Comparison of ENCODE assay signal across 17 cellular contexts in the genomic region with DNA sequence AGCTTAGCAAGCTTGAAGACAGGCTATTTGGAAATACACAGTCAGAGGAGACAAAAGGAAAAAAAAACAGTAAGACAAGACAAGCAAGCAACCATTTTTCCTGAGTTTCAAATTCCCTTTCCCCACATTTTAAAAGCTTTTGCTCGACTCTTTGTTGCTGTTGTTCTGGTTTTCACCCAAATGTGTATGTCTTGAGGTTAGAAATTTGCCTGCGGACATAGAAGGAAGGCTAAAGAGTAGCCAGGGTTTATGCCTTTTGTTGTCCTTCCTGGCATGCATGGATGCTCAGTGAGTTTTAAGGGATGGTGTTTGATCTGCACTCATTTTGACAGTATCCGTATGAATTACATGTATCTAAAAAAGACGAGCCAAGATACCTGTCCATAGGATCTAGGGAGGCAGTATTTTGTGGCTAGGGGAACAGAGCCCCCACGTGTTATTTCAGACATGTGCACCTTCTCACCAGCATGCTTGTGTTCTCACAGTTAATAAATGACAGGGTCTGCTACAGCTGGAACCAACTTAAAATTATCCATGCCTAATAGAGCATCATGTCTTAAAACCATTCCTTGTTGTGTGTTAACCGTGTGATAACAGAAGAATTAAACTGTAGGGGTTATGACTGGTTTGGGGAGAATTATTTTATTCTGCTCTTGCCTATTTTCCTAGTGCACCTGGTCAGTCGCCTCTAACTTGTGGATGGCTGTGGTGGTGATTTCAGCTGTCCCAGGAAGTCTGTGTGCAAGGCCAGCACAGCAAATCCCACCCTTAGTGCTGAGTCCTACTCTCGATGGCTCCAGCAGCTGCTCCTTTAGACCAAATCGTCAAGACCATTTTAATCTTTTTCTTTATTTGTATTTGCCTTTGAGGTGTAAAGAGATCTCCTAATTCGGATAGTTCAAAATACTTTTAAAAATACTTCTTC. TPM values are rescaled to one million over a fixed set of nuclear protein-coding genes. Genes with fewer than 3 reads are reported as not detected.
"Had no signal": no experiment of that assay in that cellular context is flagged by ENCODE, and none has a peak within 500 bp of the region (broad histone marks: within the 10 kb centered on the region; RNA-seq: fewer than 3 reads in every experiment).

No MANE protein-coding gene starts in this region.

- H2AFZ ChIP-seq: parathyroid adenoma had no signal

- ATAC-seq: mucosa of descending colon; naive thymus-derived CD8-positive, alpha-beta T cell had no signal

- H3K4me3 ChIP-seq: adrenal gland, breast epithelium, mucosa of descending colon, tibial nerve, uterus had no signal

- DNase-seq: activated CD4-positive, alpha-beta T cell treated with anti-CD3 and anti-CD28 coated beads, Interleukin-2, amount 50 U/mL, for 4 hours; activated gamma-delta T cell; adrenal gland; effector CD8-positive, alpha-beta T cell; immature natural killer cell; kidney glomerular epithelial cell; mucosa of descending colon; naive thymus-derived CD8-positive, alpha-beta T cell; stimulated activated CD4-positive, alpha-beta T cell treated with anti-CD3 and anti-CD28 coated beads, Interleukin-2, amount 100 ng/mL, for 24 hours; stimulated activated naive CD4-positive, alpha-beta T cell treated with Interleukin-2 at 50 U/mL for 16 hours; substantia nigra; uterus had no signal

- H3K36me3 ChIP-seq: adrenal gland, breast epithelium, neutrophil, tibial nerve, uterus had no signal

- H3K9ac ChIP-seq: parathyroid adenoma had no signal

- H3K4me1 ChIP-seq: adrenal gland, breast epithelium, parathyroid adenoma, uterus had no signal

- H3K27me3 ChIP-seq: adrenal gland, tibial nerve, uterus had no signal

- H3K9me3 ChIP-seq: adrenal gland, breast epithelium, mucosa of descending colon, neutrophil, tibial nerve, uterus had no signal

- H3K27ac ChIP-seq: adrenal gland, breast epithelium, neutrophil, parathyroid adenoma, tibial nerve, uterus had no signal

RNA-seq across cellular contexts. Expression of a gene that starts 9.1 kb away (rescaled TPM):
- total RNA-seq: activated CD8-positive, alpha-beta memory T cell treated with anti-CD3 and anti-CD28 coated beads for 36 hours had no signal
- polyA plus RNA-seq: immature natural killer cell had no signal
